Comparison of ENCODE assay signal across 5 cellular contexts in the genomic region with DNA sequence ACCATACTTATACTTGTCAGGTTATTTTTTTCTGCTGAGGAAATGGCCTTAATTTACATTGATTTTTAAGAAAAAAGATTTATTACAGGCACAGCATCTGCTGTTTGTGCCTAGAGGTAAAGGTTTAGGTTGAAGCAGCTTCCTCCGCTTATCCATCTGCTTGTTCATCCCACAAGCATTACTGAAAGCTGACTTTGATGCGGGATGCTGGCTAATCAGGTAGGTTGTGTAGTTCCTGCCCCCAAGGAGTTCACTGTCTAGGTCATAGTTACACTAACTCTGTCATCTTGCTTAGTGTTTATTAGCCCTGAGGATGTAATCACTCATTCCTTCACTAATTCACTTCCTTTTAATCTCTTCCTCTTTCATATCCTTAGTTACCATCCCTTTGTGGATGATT.
"Had no signal": no experiment of that assay in that cellular context is flagged by ENCODE, and none has a peak within 500 bp of the region (broad histone marks: within the 10 kb centered on the region; RNA-seq: fewer than 3 reads in every experiment).

No MANE protein-coding gene starts in this region.

- H3K4me2 ChIP-seq: GM23338 had no signal

- H3K4me3 ChIP-seq: GM23338 had no signal

- ATAC-seq: GM23338, HepG2 had no signal

- H2AFZ ChIP-seq: GM23338 had no signal

- H3K27ac ChIP-seq: HL-60 had no signal

- DNase-seq: H9, HCEC 1CT had no signal
